ENCODE assay signal across 24 cellular contexts in the genomic region with DNA sequence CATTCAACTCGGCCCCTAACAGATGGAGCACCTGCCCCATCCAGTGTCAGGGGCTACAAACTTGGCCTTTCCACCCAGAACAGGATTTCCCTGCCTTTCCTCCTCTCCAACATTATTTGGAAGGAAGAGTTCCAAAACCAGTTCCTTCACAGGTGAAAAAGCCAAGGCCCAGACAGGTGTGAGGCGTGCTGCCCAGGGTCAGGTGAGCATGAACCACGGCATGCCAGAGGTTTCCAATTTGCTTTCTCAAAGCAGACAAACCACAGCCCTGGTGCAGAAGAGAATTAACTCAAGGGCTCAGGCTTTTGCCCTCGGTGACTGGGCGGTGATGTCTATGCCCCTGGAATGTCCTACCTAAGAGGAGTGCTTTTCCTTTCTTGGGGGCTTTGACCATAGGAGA. TPM values are rescaled to one million over a fixed set of nuclear protein-coding genes. Genes with fewer than 3 reads are reported as not detected.
DNase-seq lines count a peak whose midpoint lies in the region; ATAC-seq and TF ChIP-seq lines count a peak whose summit lies in the region.
"Had no signal": no experiment of that assay in that cellular context is flagged by ENCODE, and none has a peak within 500 bp of the region (broad histone marks: within the 10 kb centered on the region; RNA-seq: fewer than 3 reads in every experiment).

No MANE protein-coding gene starts in this region.

- H3K27me3 ChIP-seq in left ventricle myocardium inferior (ENCODE audit: low read depth) (no peaks in the 10 kb centered on the region), right atrium auricular region (no peaks in the 10 kb centered on the region), colonic mucosa (no peaks in the 10 kb centered on the region)
- H3K27me3 ChIP-seq: cardiac muscle cell, dorsolateral prefrontal cortex, left lung, sigmoid colon, stomach had no signal

- peaks cover 10% of the 10 kb centered on the region for H3K36me3 ChIP-seq in left ventricle myocardium inferior
- no peaks in the 10 kb centered on the region for H3K36me3 ChIP-seq in right atrium auricular region
- no peaks in the 10 kb centered on the region for H3K36me3 ChIP-seq in colonic mucosa
- H3K36me3 ChIP-seq: cardiac muscle cell had no signal

- H3K9me3 ChIP-seq in left ventricle myocardium inferior (replicated peaks), result no peaks in the 10 kb centered on the region
- H3K9me3 ChIP-seq in right atrium auricular region, result no peaks in the 10 kb centered on the region
- H3K9me3 ChIP-seq in colonic mucosa, result no peaks in the 10 kb centered on the region
- H3K9me3 ChIP-seq: left lung, sigmoid colon, stomach had no signal

- no peak overlapping the region for H3K4me3 ChIP-seq in left ventricle myocardium inferior
- H3K4me3 ChIP-seq in right atrium auricular region, result no peak overlapping the region
- no peak overlapping the region for H3K4me3 ChIP-seq in colonic mucosa
- H3K4me3 ChIP-seq: cardiac muscle cell, dorsolateral prefrontal cortex, left lung, sigmoid colon, stomach had no signal

- no peak for TF ChIP-seq CTCF in left ventricle myocardium inferior (IDR thresholded peaks at IDR 0.05; ENCODE audit: borderline replicate concordance)
- no peak for TF ChIP-seq CTCF in right atrium auricular region (IDR thresholded peaks at IDR 0.05)
- TF ChIP-seq CTCF in colonic mucosa (IDR thresholded peaks at IDR 0.05), result no peak

- peaks cover 7% of the 10 kb centered on the region for H3K4me1 ChIP-seq in left ventricle myocardium inferior
- peaks cover 0 to 4% of the 10 kb centered on the region in 2 donors for H3K4me1 ChIP-seq in right atrium auricular region
- no peaks in the 10 kb centered on the region for H3K4me1 ChIP-seq in colonic mucosa
- H3K4me1 ChIP-seq: left lung, sigmoid colon had no signal

- H3K27ac ChIP-seq in left ventricle myocardium inferior (replicated peaks) (peak overlapping the region; percentile 5), right atrium auricular region (peak overlapping the region in 1 of 2 donors; percentile 12), colonic mucosa (peak overlapping the region; percentile 31)
- H3K27ac ChIP-seq: cardiac muscle cell, left lung, sigmoid colon, stomach had no signal

- H3K9ac ChIP-seq in colonic mucosa (ENCODE audit: low read depth in 2 of 2, low read length in 2 of 2), result peak overlapping the region in 1 of 2 donors; percentile 62

- no peak for DNase-seq in left ventricle myocardium inferior
- DNase-seq in right atrium auricular region (ENCODE audit: low spot score), result no peak
- peak; percentile 45 for DNase-seq in RPMI8226
- no peak for DNase-seq in colonic mucosa
- DNase-seq in A172 (ENCODE audit: low spot score), result no peak
- DNase-seq in NOMO-1 treated with dmso at 0.1 percent for 144 hours (lab: John Stamatoyannopoulos, UW; ENCODE audit: unreplicated experiment), result no peak
- no peak for DNase-seq in NK-92 (lab: John Stamatoyannopoulos, UW; ENCODE audit: unreplicated experiment)
- DNase-seq: activated CD4-positive, alpha-beta T cell treated with anti-CD3 and anti-CD28 coated beads, Interleukin-2, amount 50 U/mL, for 1 hour; dorsolateral prefrontal cortex; KG1; left lung; NCI-H1092; NCI-H2107; NCI-H524; sigmoid colon; stomach had no signal

- intact Hi-C loops in left ventricle myocardium inferior (cut with micrococcal nuclease) (loop anchor here (5.0 to 10.0 kb wide), 2 partner anchors 125 to 242 kb away; partner anchors contain the start of gene MYO1E), colonic mucosa (cut with DNase I) (loop anchor here (10.0 kb wide), 1 partner anchor 125 kb away; the partner anchor contains the start of gene MYO1E)

- ATAC-seq in HG02970 (IDR thresholded peaks at IDR 0.05; ENCODE audit: low FRiP score, unreplicated experiment), result no peak
- ATAC-seq: left lung had no signal

RNA-seq across cellular contexts. Expression of gene LDHAL6B, which starts 43.2 kb away (rescaled TPM):
- total RNA-seq in left ventricle myocardium inferior (not detected), right atrium auricular region (not detected), colonic mucosa (not detected)
- total RNA-seq in A172 (2014; rRNA removed; shearing (Covaris generic)), result not detected in 2 replicates
- total RNA-seq: activated T-cell treated with anti-CD3 and anti-CD28 coated beads, Interleukin-2, amount 50 U/mL, for 72 hours; cardiac muscle cell; dorsolateral prefrontal cortex; epithelial cell of proximal tubule; G401; left lung; osteocyte; sigmoid colon; SK-MEL-5; stomach; ureter had no signal
